Comparison of ENCODE assay signal across 6 cellular contexts in the genomic region with DNA sequence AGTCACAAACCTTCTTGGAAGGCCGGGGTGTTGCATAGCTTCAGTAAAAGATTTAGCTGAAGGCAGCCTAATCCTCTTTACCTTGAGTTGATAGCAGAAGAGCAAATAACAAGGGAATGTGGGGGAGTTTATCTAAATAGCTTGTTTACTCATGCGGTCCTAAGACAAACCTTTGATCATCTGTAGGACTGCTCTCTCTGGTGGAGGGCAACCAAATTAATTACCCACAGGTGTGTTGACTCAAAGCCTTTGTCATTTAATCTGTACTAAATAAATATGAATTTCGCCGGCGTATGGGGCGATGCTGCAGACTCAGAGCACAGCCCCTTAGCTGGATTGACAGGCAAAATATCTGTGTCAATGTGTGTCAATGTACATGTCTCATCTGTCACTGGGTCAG. TPM values are rescaled to one million over a fixed set of nuclear protein-coding genes. Genes with fewer than 3 reads are reported as not detected.
A peak's percentile ranks its signal among the peaks of the same experiment; 100 is the strongest.
DNase-seq lines count a peak whose midpoint lies in the region.
"Not testable (repeated sequence)": the region's sequence is repeated elsewhere in the genome, so short reads cannot be mapped to it uniquely, and the experiment has no call there.

No MANE protein-coding gene starts in this region.

- not testable (repeated sequence) for H3K79me2 ChIP-seq in mesendoderm (ENCODE audit: control insufficient read depth, insufficient read depth, low read length)

- not testable (repeated sequence) for H3K23ac ChIP-seq in mesendoderm (ENCODE audit: low read length)

- not testable (repeated sequence) for H4K5ac ChIP-seq in mesendoderm (ENCODE audit: low read length)

- not testable (repeated sequence) for H3K79me1 ChIP-seq in mesendoderm (ENCODE audit: low read length)

- H3K27me3 ChIP-seq in mesendoderm (ENCODE audit: insufficient read depth, low read length, poor library complexity) = not testable (repeated sequence)

- H3K27ac ChIP-seq in mesendoderm (ENCODE audit: low read depth, low read length) = not testable (repeated sequence)

- H2BK120ac ChIP-seq in mesendoderm (ENCODE audit: low read depth, low read length) = not testable (repeated sequence)

- not testable (repeated sequence) for H3K9ac ChIP-seq in mesendoderm (ENCODE audit: low read length)

- H3K36me3 ChIP-seq in mesendoderm (ENCODE audit: control insufficient read depth, insufficient read depth, low read length) = not testable (repeated sequence)

- not testable (repeated sequence) for H3K4me2 ChIP-seq in mesendoderm (ENCODE audit: low read length)

- not testable (repeated sequence) for H3K4me1 ChIP-seq in mesendoderm (ENCODE audit: control insufficient read depth, low read depth, low read length)

- WGBS in mesendoderm (ENCODE audit: extremely low coverage, insufficient coverage, low lambda C conversion rate) = no CpG with 5 or more reads among the region's 6 CpGs

- H3K4me3 ChIP-seq in mesendoderm (ENCODE audit: low read length) = not testable (repeated sequence)

- not testable (repeated sequence) for H3K4ac ChIP-seq in mesendoderm (ENCODE audit: low read depth, low read length)

- not testable (repeated sequence) for H4K8ac ChIP-seq in mesendoderm (ENCODE audit: low read depth, low read length)

- not testable (repeated sequence) for H2BK15ac ChIP-seq in mesendoderm (replicated peaks; ENCODE audit: low read depth)

- H3K56ac ChIP-seq in mesendoderm (ENCODE audit: low read length) = not testable (repeated sequence)

- H2AK5ac ChIP-seq in mesendoderm (ENCODE audit: low read length) = not testable (repeated sequence)

- H2BK5ac ChIP-seq in mesendoderm (ENCODE audit: low read length) = not testable (repeated sequence)

- not testable (repeated sequence) for H3K18ac ChIP-seq in mesendoderm (ENCODE audit: low read length)

- DNase-seq in DMS53 (lab: John Stamatoyannopoulos, UW) = peak; percentile 45
- DNase-seq in NCI-H146 (lab: John Stamatoyannopoulos, UW) = peak; percentile 27
- DNase-seq in NCI-H82 treated with DMSO at 0.1 percent for 48 hours (lab: John Stamatoyannopoulos, UW; ENCODE audit: unreplicated experiment) = peak; percentile 50
- DNase-seq in SHP77 treated with DMSO at 0.1 percent for 48 hours (lab: John Stamatoyannopoulos, UW) = peak; percentile 45
- DNase-seq in iPS-NIHi7 (ENCODE audit: extremely low spot score) = peak; percentile 8
- DNase-seq in mesendoderm = peak; percentile 6

RNA-seq across cellular contexts. Expression of a gene that starts 17.2 kb away (rescaled TPM):
- polyA plus RNA-seq in mesendoderm (2013, experiment 1 of 2) = 25.6 TPM
- 26.0 TPM for polyA plus RNA-seq in mesendoderm (2013, experiment 2 of 2)
